Comparison of ENCODE assay signal across 26 cellular contexts in the genomic region with DNA sequence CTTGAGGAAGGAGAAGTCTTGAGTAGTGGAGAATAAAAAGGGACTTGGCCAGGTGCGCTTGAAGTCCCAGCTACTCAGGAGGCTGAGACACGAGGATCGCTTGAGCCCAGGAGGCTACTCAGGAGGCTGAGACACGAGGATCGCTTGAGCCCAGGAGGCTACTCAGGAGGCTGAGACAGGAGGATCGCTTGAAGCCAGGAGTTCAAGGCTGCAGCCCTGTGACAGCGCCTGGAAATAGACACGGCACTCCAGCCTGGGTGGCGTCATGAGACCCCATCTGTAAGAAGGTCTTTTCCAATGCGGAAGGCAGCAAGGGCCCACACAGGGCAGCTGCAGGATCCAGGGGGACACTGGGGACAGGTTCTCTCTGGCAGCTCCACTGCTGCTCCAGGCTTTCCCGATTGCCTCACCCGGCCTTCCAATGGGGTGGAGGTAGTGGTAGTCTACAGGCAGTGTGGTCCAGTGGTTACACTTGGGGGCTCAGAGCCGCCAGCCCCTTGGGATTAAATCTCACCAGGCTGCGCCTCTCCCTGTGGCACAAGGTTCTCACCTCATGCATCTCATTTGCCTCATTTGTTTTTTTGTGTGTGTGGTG.
A peak's percentile ranks its signal among the peaks of the same experiment; 100 is the strongest.
DNase-seq lines count a peak whose midpoint lies in the region; ATAC-seq and TF ChIP-seq lines count a peak whose summit lies in the region.
"Had no signal": no experiment of that assay in that cellular context is flagged by ENCODE, and none has a peak within 500 bp of the region (broad histone marks: within the 10 kb centered on the region; RNA-seq: fewer than 3 reads in every experiment).

No MANE protein-coding gene starts in this region.

- ATAC-seq in PC-3, result no peak
- ATAC-seq: activated naive CD8-positive, alpha-beta T cell treated with anti-CD3 and anti-CD28 coated beads, Interleukin-2, amount 50 U/mL, for 24 hours; lower lobe of right lung; stimulated activated naive CD8-positive, alpha-beta T cell treated with anti-CD3 and anti-CD28 coated beads, Interleukin-15, Interleukin-2, amounts not matched to agents 100 U/mL and 50 U/mL, for 24 hours had no signal

- no peak for TF ChIP-seq CTCF in 22Rv1 (IDR thresholded peaks at IDR 0.05)
- no peak for TF ChIP-seq CTCF in PC-3 (conservative IDR thresholded peaks at IDR 0.05; ENCODE audit: low read depth, low read length)
- no peak for TF ChIP-seq CTCF in neural progenitor cell (IDR thresholded peaks at IDR 0.05)

- peak overlapping the region; percentile 94 for H3K4me2 ChIP-seq in PC-3 (ENCODE audit: low read length)
- H3K4me2 ChIP-seq in neural progenitor cell, result no peak overlapping the region

- no TSS peak for BruUV-seq in PC-3 (replicated peaks; lab: Mats Ljungman, UMichigan)

- H4K20me1 ChIP-seq in PC-3 (ENCODE audit: low read length) (peaks cover 22% of the 10 kb centered on the region), neural progenitor cell (ENCODE audit: low read depth) (peaks cover 11% of the 10 kb centered on the region)

- H3F3A ChIP-seq in PC-3 (ENCODE audit: low read length, unreplicated experiment) (peaks cover 29% of the 10 kb centered on the region), neural progenitor cell (ENCODE audit: low read depth) (peaks cover 19% of the 10 kb centered on the region)

- POLR2A ChIA-PET in PC-3 (lab: Charles Lee; ENCODE audit: unreplicated experiment), result interaction anchor here (0.7 kb wide), 1 partner anchor 1059 kb away, joined by 3 read pairs; no protein-coding TSS in a partner anchor

- peak overlapping the region; percentile 86 for H3K27ac Mint-ChIP-seq in dendritic cell treated with granulocyte-macrophage colony-stimulating factor and Interleukin-4, amounts not matched to agents 40 ng/mL and 50 ng/mL, for 4 days
- H3K27ac Mint-ChIP-seq in neural progenitor cell, result no peak overlapping the region
- H3K27ac Mint-ChIP-seq: activated CD4-positive, alpha-beta T cell treated with anti-CD3 and anti-CD28 coated beads, Interleukin-2, amount 10 ng/mL, durations not matched to agents 7 days and 5 days; activated naive CD8-positive, alpha-beta T cell treated with anti-CD3 and anti-CD28 coated beads, Interleukin-2, amount 50 U/mL, for 24 hours; activated T-cell treated with anti-CD3 and anti-CD28 coated beads, Interleukin-2, amount 50 U/mL, for 24 hours; nephron progenitor cell; T-helper 2 cell treated with Interferon-gamma antibody and Interleukin-4, amounts not matched to agents 5 μg/mL and 100 μg/mL, for 36 hours had no signal

- CTCF ChIA-PET in PC-3 (lab: Charles Lee), result no interaction called here

- intact Hi-C loops in PC-3 (cut with micrococcal nuclease), result loop anchor here (10.0 kb wide), 1 partner anchor 549 kb away; the partner anchor contains the start of genes MFSD11 and SRSF2
- intact Hi-C loops in dendritic cell treated with granulocyte-macrophage colony-stimulating factor and Interleukin-4, amounts not matched to agents 40 ng/mL and 50 ng/mL, for 4 days (cut with micrococcal nuclease), result loop anchor here (5.0 kb wide), 1 partner anchor 33 kb away; a partner anchor contains a TSS

- H3K27ac ChIP-seq in 22Rv1, result peak overlapping the region; percentile 13; the same call in 1 of the 2 replicates
- H3K27ac ChIP-seq in PC-3 (ENCODE audit: low read length), result peak overlapping the region; percentile 96
- no peak overlapping the region for H3K27ac ChIP-seq in neural progenitor cell
- H3K27ac ChIP-seq: thoracic aorta had no signal

- H3K4me1 ChIP-seq in PC-3 (ENCODE audit: insufficient read depth, low read length) (peaks cover 79% of the 10 kb centered on the region), neural progenitor cell (peaks cover 40% of the 10 kb centered on the region)

- no peaks in the 10 kb centered on the region for H3K27me3 Mint-ChIP-seq in dendritic cell treated with granulocyte-macrophage colony-stimulating factor and Interleukin-4, amounts not matched to agents 40 ng/mL and 50 ng/mL, for 4 days
- peaks cover 32% of the 10 kb centered on the region for H3K27me3 Mint-ChIP-seq in neural progenitor cell (ENCODE audit: insufficient read depth, low read depth)

- H3K4me3 ChIP-seq in PC-3 (ENCODE audit: low read length) (peak overlapping the region; percentile 87), neural progenitor cell (no peak overlapping the region)
- H3K4me3 ChIP-seq: lower lobe of right lung, thoracic aorta had no signal

- H3K27me3 ChIP-seq in PC-3 (ENCODE audit: low read length) (no peaks in the 10 kb centered on the region), neural progenitor cell (peaks cover 36% of the 10 kb centered on the region)

- H3K4me3 Mint-ChIP-seq in dendritic cell treated with granulocyte-macrophage colony-stimulating factor and Interleukin-4, amounts not matched to agents 40 ng/mL and 50 ng/mL, for 4 days, result no peak overlapping the region
- H3K4me3 Mint-ChIP-seq in neural progenitor cell, result peak overlapping the region; percentile 5
- H3K4me3 Mint-ChIP-seq: activated CD4-positive, alpha-beta T cell treated with anti-CD3 and anti-CD28 coated beads, Interleukin-2, amount 10 ng/mL, durations not matched to agents 7 days and 5 days; activated naive CD8-positive, alpha-beta T cell treated with anti-CD3 and anti-CD28 coated beads, Interleukin-2, amount 50 U/mL, for 24 hours; activated T-cell treated with anti-CD3 and anti-CD28 coated beads, Interleukin-2, amount 50 U/mL, for 24 hours; CD4-positive, alpha-beta memory T cell; nephron progenitor cell; T-helper 2 cell treated with Interferon-gamma antibody and Interleukin-4, amounts not matched to agents 5 μg/mL and 100 μg/mL, for 36 hours had no signal

- H3K79me2 ChIP-seq in PC-3 (ENCODE audit: low read length), result peaks cover 70% of the 10 kb centered on the region
- peaks cover 15% of the 10 kb centered on the region for H3K79me2 ChIP-seq in neural progenitor cell (ENCODE audit: low read depth)

- no peak overlapping the region for H2AFZ ChIP-seq in PC-3 (ENCODE audit: low read length)
- no peak overlapping the region for H2AFZ ChIP-seq in neural progenitor cell (replicated peaks)

- no peak for DNase-seq in PC-3
- DNase-seq in neural progenitor cell (ENCODE audit: low spot score), result no peak
- DNase-seq in SKM-1 (lab: John Stamatoyannopoulos, UW; ENCODE audit: unreplicated experiment), result no peak
- DNase-seq in NCI-H1105 (lab: John Stamatoyannopoulos, UW), result no peak
- no peak for DNase-seq in LoVo (ENCODE audit: low spot score)
- DNase-seq in DMS53 (lab: John Stamatoyannopoulos, UW), result no peak
- DNase-seq: activated CD4-positive, alpha-beta T cell treated with anti-CD3 and anti-CD28 coated beads, Interleukin-2, amount 10 ng/mL, durations not matched to agents 7 days and 5 days; activated gamma-delta T cell; activated naive CD8-positive, alpha-beta T cell treated with anti-CD3 and anti-CD28 coated beads, Interleukin-2, amount 50 U/mL, for 24 hours; activated T-cell treated with anti-CD3 and anti-CD28 coated beads, Interleukin-2, amount 50 U/mL, for 24 hours; CD4-positive, alpha-beta memory T cell; effector CD4-positive, alpha-beta T cell; erythroblast; Kasumi-1; kidney glomerular epithelial cell; lower lobe of right lung; NCI-H1694; NCI-H526; nephron progenitor cell; posterior cingulate gyrus; stimulated activated naive CD8-positive, alpha-beta T cell treated with anti-CD3 and anti-CD28 coated beads, Interleukin-15, Interleukin-2, amounts not matched to agents 100 U/mL and 50 U/mL, for 24 hours; WERI-Rb-1 had no signal

- no peaks in the 10 kb centered on the region for H3K9me3 Mint-ChIP-seq in dendritic cell treated with granulocyte-macrophage colony-stimulating factor and Interleukin-4, amounts not matched to agents 40 ng/mL and 50 ng/mL, for 4 days
- H3K9me3 Mint-ChIP-seq in neural progenitor cell, result peaks cover 5% of the 10 kb centered on the region
- H3K9me3 Mint-ChIP-seq: activated CD4-positive, alpha-beta T cell treated with anti-CD3 and anti-CD28 coated beads, Interleukin-2, amount 10 ng/mL, durations not matched to agents 7 days and 5 days; activated naive CD8-positive, alpha-beta T cell treated with anti-CD3 and anti-CD28 coated beads, Interleukin-2, amount 50 U/mL, for 24 hours; activated T-cell treated with anti-CD3 and anti-CD28 coated beads, Interleukin-2, amount 50 U/mL, for 24 hours; nephron progenitor cell; T-helper 2 cell treated with Interferon-gamma antibody and Interleukin-4, amounts not matched to agents 5 μg/mL and 100 μg/mL, for 36 hours had no signal

- no peaks in the 10 kb centered on the region for H3K9me2 ChIP-seq in PC-3 (replicated peaks; ENCODE audit: low read length)

- H3K9me3 ChIP-seq in PC-3 (ENCODE audit: low read length) (no peaks in the 10 kb centered on the region), neural progenitor cell (ENCODE audit: low read depth) (no peaks in the 10 kb centered on the region)
- H3K9me3 ChIP-seq: lower lobe of right lung, thoracic aorta had no signal

- H3K9ac ChIP-seq in PC-3 (ENCODE audit: low read length), result peak overlapping the region; percentile 94
- no peak overlapping the region for H3K9ac ChIP-seq in neural progenitor cell

- H3K36me3 ChIP-seq in PC-3 (ENCODE audit: low read depth, low read length), result peaks cover 9% of the 10 kb centered on the region
- no peaks in the 10 kb centered on the region for H3K36me3 ChIP-seq in neural progenitor cell
- H3K36me3 ChIP-seq: lower lobe of right lung, thoracic aorta had no signal

- H3K4me1 Mint-ChIP-seq in dendritic cell treated with granulocyte-macrophage colony-stimulating factor and Interleukin-4, amounts not matched to agents 40 ng/mL and 50 ng/mL, for 4 days (ENCODE audit: low read depth), result peaks cover 90% of the 10 kb centered on the region
- H3K4me1 Mint-ChIP-seq in neural progenitor cell, result peaks cover 31% of the 10 kb centered on the region

- peaks cover 22% of the 10 kb centered on the region for H3K36me3 Mint-ChIP-seq in dendritic cell treated with granulocyte-macrophage colony-stimulating factor and Interleukin-4, amounts not matched to agents 40 ng/mL and 50 ng/mL, for 4 days (ENCODE audit: low read depth)
- no peaks in the 10 kb centered on the region for H3K36me3 Mint-ChIP-seq in neural progenitor cell
